Comparison of ENCODE assay signal across 8 cellular contexts in genomic region chr1:205748398-205749093, GRCh38. TPM values are rescaled to one million over a fixed set of nuclear protein-coding genes. Genes with fewer than 3 reads are reported as not detected.
DNase-seq lines count a peak whose midpoint lies in the region; ATAC-seq and TF ChIP-seq lines count a peak whose summit lies in the region.

No MANE protein-coding gene starts in this region.

- no peak overlapping the region for H2BK15ac ChIP-seq in neuronal stem cell (ENCODE audit: low read length)

- intact Hi-C loops in heart right ventricle (cut with DNase I): loop anchor here in 1 of 10 donors (2.0 kb wide), 1 partner anchor 64 kb away; the partner anchor contains the start of gene SLC41A1
- intact Hi-C loops in cardiac septum (cut with DNase I): loop anchor here (5.0 kb wide), 1 partner anchor 64 kb away; the partner anchor contains the start of gene SLC41A1
- intact Hi-C loops in activated CD8-positive, alpha-beta T cell treated with anti-CD3 and anti-CD28 coated beads for 36 hours (cut with micrococcal nuclease): loop anchor here (2.0 kb wide), 1 partner anchor 26 kb away; the partner anchor contains the start of gene RAB29

- POLR2A ChIA-PET in activated CD8-positive, alpha-beta T cell treated with anti-CD3 and anti-CD28 coated beads for 36 hours (lab: Charles Lee): interaction anchor here (0.9 to 3.9 kb wide), 10 partner anchors 10 to 460 kb away, joined by 3 to 61 read pairs (median 4); partner anchors contain the start of gene RAB29

- H3K14ac ChIP-seq in neuronal stem cell (ENCODE audit: low read length): no peak overlapping the region

- H3K27me3 Mint-ChIP-seq in activated CD8-positive, alpha-beta T cell treated with anti-CD3 and anti-CD28 coated beads for 36 hours: no peaks in the 10 kb centered on the region

- peaks cover 46% of the 10 kb centered on the region for H3K4me1 Mint-ChIP-seq in activated CD8-positive, alpha-beta T cell treated with anti-CD3 and anti-CD28 coated beads for 36 hours (ENCODE audit: low read depth)

- H3K9me3 ChIP-seq in heart right ventricle (no peaks in the 10 kb centered on the region), neuronal stem cell (replicated peaks in 1 of 2; ENCODE audit: control insufficient read depth in 2 of 2, insufficient read depth in 1 of 2, low read depth in 1 of 2, low read length in 2 of 2) (peaks cover 0 to 3% of the 10 kb centered on the region in 2 donors)

- H2BK5ac ChIP-seq in neuronal stem cell (ENCODE audit: low read length): no peak overlapping the region

- TF ChIP-seq CTCF in heart right ventricle (IDR thresholded peaks at IDR 0.05): no peak
- TF ChIP-seq CTCF in activated CD8-positive, alpha-beta T cell treated with anti-CD3 and anti-CD28 coated beads for 36 hours (IDR thresholded peaks at IDR 0.05): no peak

- no peak overlapping the region for H3K4ac ChIP-seq in neuronal stem cell (ENCODE audit: low read length)

- H3K4me1 ChIP-seq in heart right ventricle: peaks cover 4 to 51% (median 46%) of the 10 kb centered on the region in 9 donors
- H3K4me1 ChIP-seq in neuronal stem cell (ENCODE audit: control insufficient read depth in 2 of 2, insufficient read depth in 1 of 2, low read depth in 1 of 2, low read length in 2 of 2): peaks cover 5 to 10% of the 10 kb centered on the region in 2 donors

- H3K9me3 Mint-ChIP-seq in activated CD8-positive, alpha-beta T cell treated with anti-CD3 and anti-CD28 coated beads for 36 hours: no peaks in the 10 kb centered on the region

- no peak overlapping the region for H3K23ac ChIP-seq in neuronal stem cell (ENCODE audit: low read depth, low read length, poor library complexity)

- H3K79me1 ChIP-seq in neuronal stem cell (ENCODE audit: low read depth, low read length): peaks cover 3% of the 10 kb centered on the region

- H2AK5ac ChIP-seq in neuronal stem cell (ENCODE audit: low read depth, low read length): no peak overlapping the region

- peak overlapping the region; percentile 87 for H3K4me3 Mint-ChIP-seq in activated CD8-positive, alpha-beta T cell treated with anti-CD3 and anti-CD28 coated beads for 36 hours

- no peak overlapping the region for H4K91ac ChIP-seq in neuronal stem cell (ENCODE audit: low read depth, low read length, poor library complexity)

- peaks cover 41% of the 10 kb centered on the region for H3K36me3 Mint-ChIP-seq in activated CD8-positive, alpha-beta T cell treated with anti-CD3 and anti-CD28 coated beads for 36 hours (ENCODE audit: low read depth)

- DNase-seq in heart right ventricle (peak in 1 of 2 donors; percentile 12), cardiac septum (ENCODE audit: low spot score) (no peak), NCI-H1436 (lab: John Stamatoyannopoulos, UW) (peak; percentile 31), fibroblast of gingiva (ENCODE audit: low read depth) (peak; percentile 71), neuronal stem cell (ENCODE audit: low spot score) (no peak)
- peak; percentile 60 for DNase-seq in activated CD8-positive, alpha-beta T cell treated with anti-CD3 and anti-CD28 coated beads for 36 hours

- H3K27ac ChIP-seq in heart right ventricle (peak overlapping the region; percentile 90 to 98 (median 95)), neuronal stem cell (replicated peaks; ENCODE audit: low read length) (peak overlapping the region; percentile 68)

- H2BK12ac ChIP-seq in neuronal stem cell (ENCODE audit: low read length): no peak overlapping the region

- 1 to 2% methylated on average over 13 of the region's 13 CpGs for WGBS in heart right ventricle, 2 donors
- WGBS in neuronal stem cell (ENCODE audit: extremely low coverage in 2 of 2, insufficient read length in 2 of 2, insufficient replicate concordance in 1 of 2), 2 donors: no CpG with 5 or more reads among the region's 13 CpGs

- H3K18ac ChIP-seq in neuronal stem cell (ENCODE audit: low read length): no peak overlapping the region

- H3K36me3 ChIP-seq in heart right ventricle (peaks cover 0 to 10% (median 0%) of the 10 kb centered on the region in 9 donors), neuronal stem cell (replicated peaks in 1 of 2; ENCODE audit: control insufficient read depth in 2 of 2, insufficient read depth in 2 of 2, low read length in 2 of 2) (peaks cover 0 to 49% of the 10 kb centered on the region in 2 donors)

- ATAC-seq in heart right ventricle (peak in 3 of 8 donors; percentile 1 to 11 (median 9)), HG02938 (IDR thresholded peaks at IDR 0.05; ENCODE audit: unreplicated experiment) (no peak), HG02571 (IDR thresholded peaks at IDR 0.05; ENCODE audit: unreplicated experiment) (no peak)
- ATAC-seq in activated CD8-positive, alpha-beta T cell treated with anti-CD3 and anti-CD28 coated beads for 36 hours: no peak

- H3K4me2 ChIP-seq in neuronal stem cell (ENCODE audit: insufficient read depth, low read length, poor library complexity, severe bottlenecking): peak overlapping the region; percentile 48

- H3K9ac ChIP-seq in neuronal stem cell (ENCODE audit: low read depth, low read length, poor library complexity): peak overlapping the region; percentile 67

- H3K27me3 ChIP-seq in heart right ventricle (no peaks in the 10 kb centered on the region), neuronal stem cell (ENCODE audit: control insufficient read depth in 3 of 3, insufficient read depth in 3 of 3, low read depth in 1 of 3, low read length in 3 of 3) (peaks cover 0 to 3% (median 0%) of the 10 kb centered on the region in 3 experiments)

- peak overlapping the region; percentile 31 for H2AFZ ChIP-seq in neuronal stem cell (ENCODE audit: low read length)

- H4K8ac ChIP-seq in neuronal stem cell (ENCODE audit: low read depth, low read length): no peak overlapping the region

- no peak overlapping the region for H2BK120ac ChIP-seq in neuronal stem cell (ENCODE audit: low read depth, low read length)

- H3K4me3 ChIP-seq in heart right ventricle (peak overlapping the region; percentile 53 to 93 (median 78)), neuronal stem cell (ENCODE audit: low read length in 2 of 2) (peak overlapping the region; percentile 69 to 92)

- CTCF ChIA-PET in activated CD8-positive, alpha-beta T cell treated with anti-CD3 and anti-CD28 coated beads for 36 hours (lab: Charles Lee): interaction anchor here (0.7 to 1.6 kb wide), 4 partner anchors 25 to 90 kb away, joined by 3 to 8 read pairs (median 3); no protein-coding TSS in a partner anchor

- peak overlapping the region; percentile 88 for H3K27ac Mint-ChIP-seq in activated CD8-positive, alpha-beta T cell treated with anti-CD3 and anti-CD28 coated beads for 36 hours

RNA-seq across cellular contexts. Expression of gene NUCKS1, which starts 1.4 kb away (rescaled TPM):
- total RNA-seq in heart right ventricle (100 to 1,000 TPM; 174 to 245 (median 211) TPM), cardiac septum (213 TPM)
- polyA plus RNA-seq in heart right ventricle: 100 to 1,000 TPM in 1 of 2 donors, 10 to 100 TPM in 1; 31.8 to 107 TPM
- 100 to 1,000 TPM; 145 to 177 TPM for total RNA-seq in activated CD8-positive, alpha-beta T cell treated with anti-CD3 and anti-CD28 coated beads for 36 hours
- polyA plus RNA-seq in neuronal stem cell (2013, experiment 1 of 2): 429 TPM
- 452 TPM for polyA plus RNA-seq in neuronal stem cell (2013, experiment 2 of 2)

RNA-seq across cellular contexts. Expression of gene RAB29, which starts 26.7 kb away (rescaled TPM):
- 10 to 100 TPM in 9 of 10 donors, 1 to 10 TPM in 1; 9.1 to 23.1 (median 16.3) TPM for total RNA-seq in heart right ventricle
- 10 to 100 TPM in 1 of 2 donors, 1 to 10 TPM in 1; 5.6 to 10.4 TPM for polyA plus RNA-seq in heart right ventricle
- total RNA-seq in cardiac septum: 21.3 TPM
- total RNA-seq in activated CD8-positive, alpha-beta T cell treated with anti-CD3 and anti-CD28 coated beads for 36 hours: 10 to 100 TPM; 20.1 to 22.5 TPM
- polyA plus RNA-seq in neuronal stem cell (2013, experiment 1 of 2): 5.9 TPM
- polyA plus RNA-seq in neuronal stem cell (2013, experiment 2 of 2): 5.7 TPM

Comparison
In these comparisons a context has a peak if more than half of its experiments do, and no peak if none do; other contexts are left out.
1. DNase-seq: peak in NCI-H1436 (single experiment), activated CD8-positive, alpha-beta T cell treated with anti-CD3 and anti-CD28 coated beads for 36 hours (single experiment) and fibroblast of gingiva (single experiment); none in cardiac septum (single experiment) and neuronal stem cell (single experiment).